25 cellular contexts compared by ENCODE assay signal in the genomic region with DNA sequence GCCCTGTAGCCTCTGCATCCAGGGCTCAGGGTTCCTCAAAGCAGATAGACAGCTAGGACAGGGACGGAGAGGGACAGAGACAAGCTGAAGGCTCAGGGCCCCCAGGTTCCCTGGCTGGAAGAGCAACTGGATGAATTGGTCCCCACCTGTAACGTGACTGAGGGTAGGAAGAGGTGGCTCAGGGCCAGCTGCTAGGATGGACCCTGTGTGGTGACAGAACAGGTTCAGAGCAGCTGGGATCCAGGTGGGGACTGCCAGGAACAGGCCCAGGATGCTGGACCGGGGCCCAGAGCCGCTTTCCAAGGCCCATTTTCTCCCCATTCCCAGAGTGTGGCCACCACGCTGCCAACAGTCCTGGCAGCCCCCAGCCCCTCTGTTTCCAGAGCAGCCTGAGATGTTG.
DNase-seq lines count a peak whose midpoint lies in the region; ATAC-seq and TF ChIP-seq lines count a peak whose summit lies in the region.
"Had no signal": no experiment of that assay in that cellular context is flagged by ENCODE, and none has a peak within 500 bp of the region (broad histone marks: within the 10 kb centered on the region; RNA-seq: fewer than 3 reads in every experiment).

No MANE protein-coding gene starts in this region.

- H3K18ac ChIP-seq in trophoblast cell (ENCODE audit: low read length), result no peak overlapping the region

- no peak overlapping the region for H3K9ac ChIP-seq in trophoblast cell (ENCODE audit: low read length)

- H3K4me1 ChIP-seq in trophoblast cell (ENCODE audit: control insufficient read depth in 1 of 2, insufficient read depth in 2 of 2, low read length in 2 of 2) (peaks cover 12 to 15% of the 10 kb centered on the region in 2 experiments), upper lobe of right lung (no peaks in the 10 kb centered on the region)
- H3K4me1 ChIP-seq: SJSA1 had no signal

- no peak overlapping the region for H3K4ac ChIP-seq in trophoblast cell (ENCODE audit: low read depth, low read length)

- peak; percentile 18 for DNase-seq in DMS79 (lab: John Stamatoyannopoulos, UW)
- peak; percentile 59 for DNase-seq in NCI-H1105 (lab: John Stamatoyannopoulos, UW)
- peak; percentile 62 for DNase-seq in cerebellar cortex (ENCODE audit: low spot score)
- DNase-seq in trophoblast cell, result no peak
- DNase-seq in upper lobe of right lung, result no peak
- DNase-seq in NCI-H1417 (lab: John Stamatoyannopoulos, UW), result no peak
- no peak for DNase-seq in progenitor cell of endocrine pancreas (ENCODE audit: low spot score, unreplicated experiment)
- DNase-seq: 8988T, ACHN, BE2C, GDM1, GOT3, HCEC 1CT, KG1, MM.1S, NCI-H146, NCI-H1930, NCI-H446 treated with DMSO at 0.1 percent for 48 hours, NCI-H526, NCI-H82, Right ventricle myocardium superior, RPMI8226 had no signal

- no peaks in the 10 kb centered on the region for H3K4me1 Mint-ChIP-seq in progenitor cell of endocrine pancreas (ENCODE audit: low read depth)
- H3K4me1 Mint-ChIP-seq: CD14-positive monocyte had no signal

- H3K27ac Mint-ChIP-seq in progenitor cell of endocrine pancreas, result no peak overlapping the region
- H3K27ac Mint-ChIP-seq: CD14-positive monocyte had no signal

- no peak overlapping the region for H4K12ac ChIP-seq in trophoblast cell (ENCODE audit: low read depth, low read length)

- H3K36me3 ChIP-seq in trophoblast cell (ENCODE audit: control insufficient read depth in 1 of 2, insufficient read depth in 2 of 2, low read length in 2 of 2) (no peaks in the 10 kb centered on the region), upper lobe of right lung (no peaks in the 10 kb centered on the region)
- H3K36me3 ChIP-seq: BE2C, SJSA1 had no signal

- H3K27me3 ChIP-seq in trophoblast cell (ENCODE audit: insufficient read depth, low read length), result no peaks in the 10 kb centered on the region
- H3K27me3 ChIP-seq in upper lobe of right lung, result peaks cover 7% of the 10 kb centered on the region
- H3K27me3 ChIP-seq: BE2C had no signal

- H3K4me3 Mint-ChIP-seq in progenitor cell of endocrine pancreas (ENCODE audit: low read depth), result no peak overlapping the region
- H3K4me3 Mint-ChIP-seq: CD14-positive monocyte had no signal

- no peak overlapping the region for H3K4me3 ChIP-seq in trophoblast cell (ENCODE audit: low read depth, low read length)
- H3K4me3 ChIP-seq in upper lobe of right lung, result no peak overlapping the region
- H3K4me3 ChIP-seq: GM12878, SJSA1 had no signal

- peaks cover 10% of the 10 kb centered on the region for H3K79me1 ChIP-seq in trophoblast cell (ENCODE audit: low read length)

- no peak overlapping the region for H4K91ac ChIP-seq in trophoblast cell (ENCODE audit: low read depth, low read length)

- H2AK5ac ChIP-seq in trophoblast cell (ENCODE audit: low read length), result peak overlapping the region; percentile 32

- H3K79me2 ChIP-seq in trophoblast cell (ENCODE audit: control insufficient read depth, insufficient read depth, low read length, poor library complexity), result no peaks in the 10 kb centered on the region

- H3K4me2 ChIP-seq in trophoblast cell (ENCODE audit: low read length), result no peak overlapping the region

- H4K8ac ChIP-seq in trophoblast cell (ENCODE audit: low read depth, low read length), result no peak overlapping the region

- intact Hi-C loops in upper lobe of right lung (cut with DNase I), result no loop called here

- H3K14ac ChIP-seq in trophoblast cell (ENCODE audit: low read length), result no peak overlapping the region

- H3K9me3 ChIP-seq in trophoblast cell (ENCODE audit: insufficient read depth, low read depth, low read length), result no peaks in the 10 kb centered on the region
- no peaks in the 10 kb centered on the region for H3K9me3 ChIP-seq in upper lobe of right lung
- H3K9me3 ChIP-seq: BE2C, SJSA1 had no signal

- no peak overlapping the region for H3K23ac ChIP-seq in trophoblast cell (ENCODE audit: low read length)

- no peak overlapping the region for H2AFZ ChIP-seq in trophoblast cell (ENCODE audit: insufficient read depth, low read length, poor library complexity)

- H3K36me3 Mint-ChIP-seq in progenitor cell of endocrine pancreas (ENCODE audit: insufficient read depth), result no peaks in the 10 kb centered on the region
- H3K36me3 Mint-ChIP-seq: CD14-positive monocyte had no signal

- H3K27ac ChIP-seq in trophoblast cell (ENCODE audit: low read depth, low read length) (no peak overlapping the region), upper lobe of right lung (no peak overlapping the region)
- H3K27ac ChIP-seq: SJSA1 had no signal

- H3K9me3 Mint-ChIP-seq in progenitor cell of endocrine pancreas (ENCODE audit: low read depth), result no peaks in the 10 kb centered on the region
- H3K9me3 Mint-ChIP-seq: CD14-positive monocyte had no signal

- no peak for ATAC-seq in upper lobe of right lung
- ATAC-seq: GM12878 had no signal

- H2BK120ac ChIP-seq in trophoblast cell (ENCODE audit: insufficient read depth, low read length, poor library complexity), result no peak overlapping the region

- no peak overlapping the region for H2BK5ac ChIP-seq in trophoblast cell (ENCODE audit: low read depth, low read length, poor library complexity)

- no peak for TF ChIP-seq CTCF in upper lobe of right lung (IDR thresholded peaks at IDR 0.05)
- no peak for TF ChIP-seq CTCF in progenitor cell of endocrine pancreas (IDR thresholded peaks at IDR 0.05; ENCODE audit: unreplicated experiment)

- no peak overlapping the region for H2BK12ac ChIP-seq in trophoblast cell (ENCODE audit: low read length)

- peaks cover 10% of the 10 kb centered on the region for H3K27me3 Mint-ChIP-seq in progenitor cell of endocrine pancreas

- WGBS in trophoblast cell (ENCODE audit: extremely low coverage, insufficient coverage, insufficient read length), result no CpG with 5 or more reads among the region's 5 CpGs

Comparison
In these comparisons a context has a peak if more than half of its experiments do, and no peak if none do; other contexts are left out.
1. DNase-seq: peak in DMS79 (single experiment), NCI-H1105 (single experiment) and cerebellar cortex (single experiment); none in trophoblast cell (0 of 2), upper lobe of right lung (single experiment), NCI-H1417 (0 of 3) and progenitor cell of endocrine pancreas (single experiment).